Comparison of ENCODE assay signal across 10 cellular contexts in the genomic region with DNA sequence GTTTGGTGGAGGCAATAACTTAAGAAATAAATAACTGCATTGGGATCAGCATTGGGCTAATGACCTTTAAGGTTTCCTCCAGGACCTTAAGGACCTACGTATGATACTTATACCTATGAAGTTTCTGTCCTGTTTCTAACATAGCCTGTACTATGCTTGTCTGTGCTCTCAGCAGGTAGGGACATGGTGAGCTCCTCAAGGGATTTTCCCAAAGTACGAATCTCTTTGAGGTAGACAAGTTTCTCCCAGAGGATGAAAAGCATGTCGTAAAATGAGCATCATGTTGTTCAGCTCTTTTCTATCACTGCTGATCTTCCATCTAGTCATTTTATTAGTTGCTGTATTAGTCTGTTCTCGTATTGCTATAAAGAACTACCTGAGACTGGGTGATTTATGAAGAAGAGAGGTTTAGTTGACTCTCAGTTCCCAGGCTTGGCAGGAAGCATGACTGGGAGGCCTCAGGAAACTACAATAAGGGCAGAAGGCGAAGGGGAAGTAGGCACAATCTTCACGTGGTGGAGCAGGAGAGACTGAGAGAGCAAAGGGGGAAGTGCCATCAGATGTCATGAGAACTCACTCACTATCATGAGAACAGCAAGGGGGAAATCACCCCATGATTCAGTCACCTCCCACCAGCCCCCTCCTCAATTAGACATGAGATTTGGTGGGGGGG.
A peak's percentile ranks its signal among the peaks of the same experiment; 100 is the strongest.
DNase-seq lines count a peak whose midpoint lies in the region; ATAC-seq and TF ChIP-seq lines count a peak whose summit lies in the region.
"Had no signal": no experiment of that assay in that cellular context is flagged by ENCODE, and none has a peak within 500 bp of the region (broad histone marks: within the 10 kb centered on the region; RNA-seq: fewer than 3 reads in every experiment).

No MANE protein-coding gene starts in this region.

- H3K4me1 Mint-ChIP-seq in activated CD4-positive, alpha-beta memory T cell treated with anti-CD3 and anti-CD28 coated beads for 36 hours (ENCODE audit: low read depth) = peaks cover 13% of the 10 kb centered on the region
- peaks cover 2% of the 10 kb centered on the region for H3K4me1 Mint-ChIP-seq in activated CD4-positive, alpha-beta memory T cell treated with anti-CD3 and anti-CD28 coated beads, Interleukin-2, amount 10 ng/mL, durations not matched to agents 7 days and 5 days

- intact Hi-C loops in activated CD4-positive, alpha-beta memory T cell treated with anti-CD3 and anti-CD28 coated beads for 36 hours (cut with micrococcal nuclease) = no loop called here
- intact Hi-C loops in adrenal gland (cut with DNase I) = no loop called here

- POLR2A ChIA-PET in activated CD4-positive, alpha-beta memory T cell treated with anti-CD3 and anti-CD28 coated beads for 36 hours (lab: Charles Lee) = interaction anchor here (0.8 to 0.9 kb wide), 2 partner anchors 9 to 11 kb away, joined by 4 read pairs; no protein-coding TSS in a partner anchor
- POLR2A ChIA-PET in activated CD4-positive, alpha-beta memory T cell treated with anti-CD3 and anti-CD28 coated beads, Interleukin-2, amount 10 ng/mL, durations not matched to agents 7 days and 5 days (lab: Charles Lee) = no interaction called here

- TF ChIP-seq CTCF in adrenal gland (IDR thresholded peaks at IDR 0.05) (no peak), BE2C (IDR thresholded peaks at IDR 0.05; ENCODE audit: low read depth, low read length) (no peak)

- no peak for TF ChIP-seq POLR2A in adrenal gland (IDR thresholded peaks at IDR 0.05)

- peak overlapping the region; percentile 6 for H3K27ac Mint-ChIP-seq in activated CD4-positive, alpha-beta memory T cell treated with anti-CD3 and anti-CD28 coated beads for 36 hours
- H3K27ac Mint-ChIP-seq in activated CD4-positive, alpha-beta memory T cell treated with anti-CD3 and anti-CD28 coated beads, Interleukin-2, amount 10 ng/mL, durations not matched to agents 7 days and 5 days = no peak overlapping the region

- ATAC-seq in HG02973 (IDR thresholded peaks at IDR 0.05; ENCODE audit: unreplicated experiment) = no peak
- no peak for ATAC-seq in GM19324 (IDR thresholded peaks at IDR 0.05; ENCODE audit: low FRiP score, unreplicated experiment)
- ATAC-seq: gastrocnemius medialis had no signal

- peaks cover 5% of the 10 kb centered on the region for H3K27me3 Mint-ChIP-seq in activated CD4-positive, alpha-beta memory T cell treated with anti-CD3 and anti-CD28 coated beads for 36 hours
- peaks cover 9% of the 10 kb centered on the region for H3K27me3 Mint-ChIP-seq in activated CD4-positive, alpha-beta memory T cell treated with anti-CD3 and anti-CD28 coated beads, Interleukin-2, amount 10 ng/mL, durations not matched to agents 7 days and 5 days

- H3K27me3 ChIP-seq in adrenal gland (no peaks in the 10 kb centered on the region), BE2C (no peaks in the 10 kb centered on the region)
- H3K27me3 ChIP-seq: gastrocnemius medialis had no signal

- no peak overlapping the region for H3K4me3 ChIP-seq in adrenal gland
- H3K4me3 ChIP-seq in BE2C (ENCODE audit: low read depth, low read length) = no peak overlapping the region
- H3K4me3 ChIP-seq: gastrocnemius medialis had no signal

- peaks cover 3% of the 10 kb centered on the region for H3K36me3 Mint-ChIP-seq in activated CD4-positive, alpha-beta memory T cell treated with anti-CD3 and anti-CD28 coated beads for 36 hours
- H3K36me3 Mint-ChIP-seq in activated CD4-positive, alpha-beta memory T cell treated with anti-CD3 and anti-CD28 coated beads, Interleukin-2, amount 10 ng/mL, durations not matched to agents 7 days and 5 days (ENCODE audit: low read depth) = no peaks in the 10 kb centered on the region

- H3K9me3 Mint-ChIP-seq in activated CD4-positive, alpha-beta memory T cell treated with anti-CD3 and anti-CD28 coated beads for 36 hours = peaks cover 12% of the 10 kb centered on the region
- peaks cover 6% of the 10 kb centered on the region for H3K9me3 Mint-ChIP-seq in activated CD4-positive, alpha-beta memory T cell treated with anti-CD3 and anti-CD28 coated beads, Interleukin-2, amount 10 ng/mL, durations not matched to agents 7 days and 5 days

- CTCF ChIA-PET in activated CD4-positive, alpha-beta memory T cell treated with anti-CD3 and anti-CD28 coated beads for 36 hours (lab: Charles Lee) = interaction anchor here (0.6 to 3.4 kb wide), 3 partner anchors 10 to 252 kb away, joined by 3 to 20 read pairs (median 3); no protein-coding TSS in a partner anchor
- CTCF ChIA-PET in activated CD4-positive, alpha-beta memory T cell treated with anti-CD3 and anti-CD28 coated beads, Interleukin-2, amount 10 ng/mL, durations not matched to agents 7 days and 5 days (lab: Charles Lee) = interaction anchor here (3.3 kb wide), 1 partner anchor 11 kb away, joined by 14 read pairs; no protein-coding TSS in a partner anchor

- 69 to 80% (median 78%) methylated on average over 6 of the region's 6 CpGs for WGBS in adrenal gland, 4 donors

- peak; percentile 64 for DNase-seq in activated CD4-positive, alpha-beta memory T cell treated with anti-CD3 and anti-CD28 coated beads for 36 hours
- no peak for DNase-seq in activated CD4-positive, alpha-beta memory T cell treated with anti-CD3 and anti-CD28 coated beads, Interleukin-2, amount 10 ng/mL, durations not matched to agents 7 days and 5 days
- DNase-seq in NOMO-1 treated with dmso at 0.1 percent for 144 hours (lab: John Stamatoyannopoulos, UW; ENCODE audit: unreplicated experiment) (peak; percentile 88), adrenal gland (peak; percentile 23 to 60 (median 31)), BE2C (no peak)
- DNase-seq in stimulated activated CD4-positive, alpha-beta T cell treated with anti-CD3 and anti-CD28 coated beads, Interleukin-4, amount 100 ng/mL, for 4 hours = peak; percentile 6 to 57
- DNase-seq: NCI-H2227 treated with DMSO at 0.1 percent for 48 hours had no signal

- H3K4me3 Mint-ChIP-seq in activated CD4-positive, alpha-beta memory T cell treated with anti-CD3 and anti-CD28 coated beads for 36 hours = no peak overlapping the region
- no peak overlapping the region for H3K4me3 Mint-ChIP-seq in activated CD4-positive, alpha-beta memory T cell treated with anti-CD3 and anti-CD28 coated beads, Interleukin-2, amount 10 ng/mL, durations not matched to agents 7 days and 5 days

- H3K4me1 ChIP-seq in adrenal gland (replicated peaks in 1 of 2) = peaks cover 0 to 10% of the 10 kb centered on the region in 2 donors
- H3K4me1 ChIP-seq in BE2C = no peaks in the 10 kb centered on the region
- H3K4me1 ChIP-seq: gastrocnemius medialis had no signal

- H3K9me3 ChIP-seq in adrenal gland (replicated peaks in 1 of 3) = no peaks in the 10 kb centered on the region
- H3K9me3 ChIP-seq in BE2C = no peaks in the 10 kb centered on the region
- H3K9me3 ChIP-seq: gastrocnemius medialis had no signal

- H3K27ac ChIP-seq in adrenal gland = peak overlapping the region in 1 of 5 donors; percentile 52
- H3K27ac ChIP-seq: gastrocnemius medialis had no signal

- H3K36me3 ChIP-seq in adrenal gland (replicated peaks in 1 of 2) (no peaks in the 10 kb centered on the region), BE2C (no peaks in the 10 kb centered on the region)
- H3K36me3 ChIP-seq: gastrocnemius medialis had no signal

Comparison
In these comparisons a context has a peak if more than half of its experiments do, and no peak if none do; other contexts are left out.
1. DNase-seq: peak in activated CD4-positive, alpha-beta memory T cell treated with anti-CD3 and anti-CD28 coated beads for 36 hours (single experiment), NOMO-1 treated with dmso at 0.1 percent for 144 hours (single experiment), adrenal gland (7 of 7) and stimulated activated CD4-positive, alpha-beta T cell treated with anti-CD3 and anti-CD28 coated beads, Interleukin-4, amount 100 ng/mL, for 4 hours (2 of 2); none in activated CD4-positive, alpha-beta memory T cell treated with anti-CD3 and anti-CD28 coated beads, Interleukin-2, amount 10 ng/mL, durations not matched to agents 7 days and 5 days (single experiment) and BE2C (single experiment).